In genomic region chr9:80143899-80144298, GRCh38 we compare ENCODE assay signal across 25 cellular contexts.
A peak's percentile ranks its signal among the peaks of the same experiment; 100 is the strongest.
DNase-seq lines count a peak whose midpoint lies in the region; ATAC-seq, FAIRE-seq and TF ChIP-seq lines count a peak whose summit lies in the region.
"Had no signal": no experiment of that assay in that cellular context is flagged by ENCODE, and none has a peak within 500 bp of the region (broad histone marks: within the 10 kb centered on the region; RNA-seq: fewer than 3 reads in every experiment).

No MANE protein-coding gene starts in this region.

- POLR2A ChIA-PET in HepG2 (lab: Yijun Ruan, JAX): no interaction called here

- H4K20me1 ChIP-seq in HepG2 (ENCODE audit: insufficient read depth, low read length): no peaks in the 10 kb centered on the region

- no TSS peak for BruUV-seq in HepG2 (replicated peaks; lab: Mats Ljungman, UMichigan)

- no peak overlapping the region for H3K9ac ChIP-seq in HepG2 (ENCODE audit: insufficient read depth, low read depth, low read length)

- TF ChIP-seq POLR2A in HepG2 (IDR thresholded peaks at IDR 0.05; ENCODE audit: insufficient read depth in 1 of 2, low read depth in 2 of 2, low read length in 2 of 2): no peak

- FAIRE-seq in HepG2 (lab: Jason Lieb, UNC): no peak
- FAIRE-seq: endometrium, G401.6, TTC549 had no signal

- no peak overlapping the region for H3K27ac ChIP-seq in HepG2 (ENCODE audit: extremely low read length, insufficient read depth, low read length)
- H3K27ac ChIP-seq: cardiac muscle cell, spleen, thyroid gland had no signal

- DNase-seq in renal cortical epithelial cell (ENCODE audit: low read depth) (peak; percentile 34), AG08396 (ENCODE audit: low spot score) (no peak), endothelial cell (ENCODE audit: low spot score) (no peak), HepG2 (ENCODE audit: low spot score) (no peak)
- DNase-seq in activated CD4-positive, CD25-positive, alpha-beta regulatory T cell treated with anti-CD3 and anti-CD28 coated beads, Interleukin-2, amount 50 U/mL, for 72 hours: no peak
- DNase-seq: activated CD4-positive, alpha-beta T cell treated with anti-CD3 and anti-CD28 coated beads for 4 hours; anterior cingulate cortex; DMS 273 treated with DMSO at 0.1 percent for 48 hours; NCI-H1092 treated with DMSO at 0.1 percent for 48 hours; NCI-H2081; nucleus accumbens; spleen; stimulated activated CD4-positive, alpha-beta T cell treated with anti-CD3 and anti-CD28 coated beads, Interleukin-4, amount 100 ng/mL, for 1 hour; thyroid gland had no signal

- H3K79me2 ChIP-seq in HepG2 (ENCODE audit: insufficient read depth, low read length): no peaks in the 10 kb centered on the region

- H3K9me3 ChIP-seq in HepG2 (ENCODE audit: low read length): no peaks in the 10 kb centered on the region; the same call in 1 of the 2 replicates
- H3K9me3 ChIP-seq: thyroid gland had no signal

- ATAC-seq in GM18907 (IDR thresholded peaks at IDR 0.05; ENCODE audit: unreplicated experiment): peak; percentile 99
- ATAC-seq in GM21619 (IDR thresholded peaks at IDR 0.05; ENCODE audit: unreplicated experiment): peak; percentile 94
- peak; percentile 82 for ATAC-seq in HG03342 (IDR thresholded peaks at IDR 0.05; ENCODE audit: unreplicated experiment)
- ATAC-seq in HepG2: no peak
- ATAC-seq: Panc1 had no signal

- H3K4me1 Mint-ChIP-seq in endothelial cell (ENCODE audit: unreplicated experiment): no peaks in the 10 kb centered on the region
- H3K4me1 Mint-ChIP-seq: activated naive CD4-positive, alpha-beta T cell treated with anti-CD3 and anti-CD28 coated beads, Interleukin-2, amount 50 U/mL, for 24 hours had no signal

- in situ Hi-C loops in HepG2 (cut with HindIII; ENCODE audit: extremely low pct_ligation_motif_present, low pct_unique_long_range_greater_than_20kb): no loop called here

- no peak for TF ChIP-seq CTCF in endothelial cell (IDR thresholded peaks at IDR 0.05; ENCODE audit: unreplicated experiment)
- no peak for TF ChIP-seq CTCF in HepG2 (CRISPR knock-in tag; IDR thresholded peaks at IDR 0.05)

- 0% methylated on average over 3 of the region's 3 CpGs for WGBS in HepG2 (ENCODE audit: low lambda C conversion rate)

- CTCF ChIA-PET in HepG2 (lab: Yijun Ruan, JAX; ENCODE audit: low intra/inter-chr PET ratio, low total read pairs): no interaction called here

- intact Hi-C loops in HepG2 (cut with micrococcal nuclease; ENCODE audit: unreplicated experiment): no loop called here

- H3K4me1 ChIP-seq in HepG2 (ENCODE audit: insufficient read depth, low read length): no peaks in the 10 kb centered on the region
- H3K4me1 ChIP-seq: spleen, thyroid gland had no signal

- H3K4me3 ChIP-seq in HepG2 (replicated peaks in 1 of 3; ENCODE audit: insufficient read depth in 1 of 3, low read depth in 2 of 3, low read length in 3 of 3): no peak overlapping the region
- H3K4me3 ChIP-seq: cardiac muscle cell, spleen, thyroid gland had no signal

- H3K4me3 Mint-ChIP-seq in endothelial cell (ENCODE audit: unreplicated experiment): no peak overlapping the region
- H3K4me3 Mint-ChIP-seq: activated naive CD4-positive, alpha-beta T cell treated with anti-CD3 and anti-CD28 coated beads, Interleukin-2, amount 50 U/mL, for 24 hours; memory B cell; stimulated activated naive CD8-positive, alpha-beta T cell treated with anti-CD3 and anti-CD28 coated beads, Interleukin-15, Interleukin-2, amounts not matched to agents 100 ng/mL and 50 ng/mL, for 24 hours had no signal

- no peak overlapping the region for H2AFZ ChIP-seq in HepG2 (ENCODE audit: low read length)

- TF ChIP-seq EP300 in HepG2 (IDR thresholded peaks at IDR 0.05; ENCODE audit: low read depth in 2 of 2, low read length in 2 of 2) (no peak), HepG2 (CRISPR knock-in tag; IDR thresholded peaks at IDR 0.05; ENCODE audit: borderline replicate concordance) (no peak)

- no peaks in the 10 kb centered on the region for H3K27me3 ChIP-seq in HepG2 (ENCODE audit: control insufficient read depth in 1 of 2, insufficient read depth in 2 of 2, low read length in 2 of 2)
- H3K27me3 ChIP-seq: cardiac muscle cell, spleen, thyroid gland had no signal

- TF ChIP-seq RAD21 in HepG2 (CRISPR knock-in tag; IDR thresholded peaks at IDR 0.05): no peak

- H3K4me2 ChIP-seq in HepG2 (ENCODE audit: low read depth, low read length): no peak overlapping the region

- H3K36me3 ChIP-seq in HepG2 (replicated peaks in 1 of 2; ENCODE audit: control insufficient read depth in 1 of 2, insufficient read depth in 2 of 2, low read length in 2 of 2): no peaks in the 10 kb centered on the region
- H3K36me3 ChIP-seq: cardiac muscle cell, spleen, thyroid gland had no signal

- H3K27me3 Mint-ChIP-seq in endothelial cell (ENCODE audit: unreplicated experiment): no peaks in the 10 kb centered on the region
- H3K27me3 Mint-ChIP-seq: memory B cell; stimulated activated naive CD8-positive, alpha-beta T cell treated with anti-CD3 and anti-CD28 coated beads, Interleukin-15, Interleukin-2, amounts not matched to agents 100 ng/mL and 50 ng/mL, for 24 hours had no signal

- no peaks in the 10 kb centered on the region for H3K9me3 Mint-ChIP-seq in endothelial cell (ENCODE audit: unreplicated experiment)
- H3K9me3 Mint-ChIP-seq: activated naive CD4-positive, alpha-beta T cell treated with anti-CD3 and anti-CD28 coated beads, Interleukin-2, amount 50 U/mL, for 24 hours; memory B cell; stimulated activated naive CD8-positive, alpha-beta T cell treated with anti-CD3 and anti-CD28 coated beads, Interleukin-15, Interleukin-2, amounts not matched to agents 100 ng/mL and 50 ng/mL, for 24 hours had no signal

- no peaks in the 10 kb centered on the region for H3K36me3 Mint-ChIP-seq in endothelial cell (ENCODE audit: low read depth, unreplicated experiment)
- H3K36me3 Mint-ChIP-seq: activated naive CD4-positive, alpha-beta T cell treated with anti-CD3 and anti-CD28 coated beads, Interleukin-2, amount 50 U/mL, for 24 hours had no signal

- no peak overlapping the region for H3K27ac Mint-ChIP-seq in endothelial cell (ENCODE audit: unreplicated experiment)
- H3K27ac Mint-ChIP-seq: activated naive CD4-positive, alpha-beta T cell treated with anti-CD3 and anti-CD28 coated beads, Interleukin-2, amount 50 U/mL, for 24 hours; stimulated activated naive CD8-positive, alpha-beta T cell treated with anti-CD3 and anti-CD28 coated beads, Interleukin-15, Interleukin-2, amounts not matched to agents 100 ng/mL and 50 ng/mL, for 24 hours had no signal

TF ChIP-seq in HepG2, 621 proteins besides CTCF, POLR2A, EP300 and RAD21:
- TF ChIP-seq KLF13 (CRISPR knock-in tag; IDR thresholded peaks at IDR 0.05) (no peak), IRX3 (CRISPR knock-in tag; IDR thresholded peaks at IDR 0.05; ENCODE audit: borderline replicate concordance, low read depth) (no peak), ZBTB21 (CRISPR knock-in tag; IDR thresholded peaks at IDR 0.05) (no peak), MYNN (CRISPR knock-in tag; IDR thresholded peaks at IDR 0.05; ENCODE audit: low read depth) (no peak), TEAD3 (CRISPR knock-in tag; optimal IDR thresholded peaks at IDR 0.05; ENCODE audit: borderline replicate concordance) (no peak), ZNF225 (CRISPR knock-in tag; IDR thresholded peaks at IDR 0.05) (no peak), PCBP1 (IDR thresholded peaks at IDR 0.05; ENCODE audit: borderline replicate concordance, low read depth, low read length) (no peak), ZFP36L1 (CRISPR knock-in tag; IDR thresholded peaks at IDR 0.05) (no peak), RORA (CRISPR knock-in tag; IDR thresholded peaks at IDR 0.05) (no peak), ZBTB4 (CRISPR knock-in tag; IDR thresholded peaks at IDR 0.05; ENCODE audit: borderline replicate concordance) (no peak), PRMT3 (CRISPR knock-in tag; IDR thresholded peaks at IDR 0.05; ENCODE audit: borderline replicate concordance, low read depth) (no peak), SYNCRIP (IDR thresholded peaks at IDR 0.05; ENCODE audit: insufficient read depth, low read depth, low read length) (no peak), ZNF512 (CRISPR knock-in tag; IDR thresholded peaks at IDR 0.05) (no peak), SSRP1 (CRISPR knock-in tag; IDR thresholded peaks at IDR 0.05) (no peak), ETV5 (CRISPR knock-in tag; IDR thresholded peaks at IDR 0.05; ENCODE audit: borderline replicate concordance) (no peak), ZNF510 (CRISPR knock-in tag; IDR thresholded peaks at IDR 0.05; ENCODE audit: low read depth) (no peak)
TF ChIP-seq in HepG2: peak in this region for 0.
